ENCODE assay signal across 1 cellular context in the genomic region with DNA sequence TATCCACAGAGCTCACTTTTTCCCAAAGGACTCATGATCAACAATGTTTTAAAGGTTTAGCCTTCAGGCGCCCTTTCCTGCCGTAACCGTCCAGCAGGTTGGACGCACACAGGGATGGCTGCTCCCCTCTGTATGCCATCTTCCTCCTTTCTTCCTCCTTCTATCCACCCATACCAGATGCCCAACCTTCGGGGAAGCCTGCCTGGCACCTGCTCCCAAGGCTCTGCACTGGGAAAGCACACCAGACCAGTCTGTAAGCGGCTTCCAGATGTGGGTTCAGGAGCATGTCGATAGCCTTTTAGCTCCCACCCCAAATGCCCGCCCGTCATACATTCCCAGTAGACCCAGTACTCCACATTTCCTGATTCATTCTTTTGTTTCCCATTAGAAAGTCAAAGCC.
TF ChIP-seq lines count a peak whose summit lies in the region.

No MANE protein-coding gene starts in this region.

TF ChIP-seq in H1, 55 proteins besides CTCF, POLR2A, EP300 and RAD21:
- no peak for TF ChIP-seq JUND (IDR thresholded peaks at IDR 0.05; ENCODE audit: low read length)
- no peak for TF ChIP-seq BCL11A (IDR thresholded peaks at IDR 0.05; ENCODE audit: low read depth in 2 of 2, low read length in 2 of 2)
- TF ChIP-seq CHD1 (IDR thresholded peaks at IDR 0.05; ENCODE audit: low read depth, low read length) = no peak
- no peak for TF ChIP-seq TCF12 (IDR thresholded peaks at IDR 0.05; ENCODE audit: low read depth, low read length)
- TF ChIP-seq NRF1 (IDR thresholded peaks at IDR 0.05; ENCODE audit: low read depth, low read length) = no peak
- no peak for TF ChIP-seq CREB1 (IDR thresholded peaks at IDR 0.05)
- no peak for TF ChIP-seq ASH2L (IDR thresholded peaks at IDR 0.05; ENCODE audit: low read length)
- no peak for TF ChIP-seq GTF2F1 (IDR thresholded peaks at IDR 0.05; ENCODE audit: borderline replicate concordance, low read depth, low read length)
- no peak for TF ChIP-seq GABPA (IDR thresholded peaks at IDR 0.05; ENCODE audit: borderline replicate concordance, insufficient read depth, low read length)
- TF ChIP-seq YY1 (IDR thresholded peaks at IDR 0.05; ENCODE audit: low read depth, low read length) = no peak
- no peak for TF ChIP-seq RNF2 (IDR thresholded peaks at IDR 0.05; ENCODE audit: borderline replicate concordance, low read depth, low read length, missing control alignments, poor library complexity, severe bottlenecking)
- TF ChIP-seq SIN3A (conservative IDR thresholded peaks at IDR 0.05 in 1 of 2, IDR thresholded peaks at IDR 0.05 in 1 of 2; ENCODE audit: low read depth in 1 of 2, low read length in 2 of 2) = no peak
- TF ChIP-seq POU5F1 (IDR thresholded peaks at IDR 0.05; ENCODE audit: low read depth, low read length) = no peak
- TF ChIP-seq TEAD4 (IDR thresholded peaks at IDR 0.05; ENCODE audit: low read depth, low read length) = no peak
- TF ChIP-seq SP1 (IDR thresholded peaks at IDR 0.05; ENCODE audit: low read depth, low read length) = no peak
- no peak for TF ChIP-seq SAP30 (IDR thresholded peaks at IDR 0.05; ENCODE audit: insufficient read depth, insufficient replicate concordance, low read length)
- no peak for TF ChIP-seq ATF2 (IDR thresholded peaks at IDR 0.05; ENCODE audit: low read length)
- TF ChIP-seq HDAC2 (IDR thresholded peaks at IDR 0.05; ENCODE audit: borderline replicate concordance in 1 of 2, low read depth in 2 of 2, low read length in 2 of 2) = no peak
